In genomic region chr14:40367717-40368116, GRCh38 we compare ENCODE assay signal across 32 cellular contexts.
"Had no signal": no experiment of that assay in that cellular context is flagged by ENCODE, and none has a peak within 500 bp of the region (broad histone marks: within the 10 kb centered on the region; RNA-seq: fewer than 3 reads in every experiment).

No MANE protein-coding gene starts in this region.

- H3K36me3 ChIP-seq: brain microvascular endothelial cell, breast epithelium, WERI-Rb-1 had no signal

- H3K4me1 ChIP-seq: body of pancreas, breast epithelium had no signal

- H3K27me3 ChIP-seq: body of pancreas, brain microvascular endothelial cell, breast epithelium had no signal

- H3K9me3 ChIP-seq: body of pancreas, breast epithelium had no signal

- ATAC-seq: activated CD4-positive, alpha-beta T cell treated with anti-CD3 and anti-CD28 coated beads for 36 hours; activated CD4-positive, CD25-positive, alpha-beta regulatory T cell treated with anti-CD3 and anti-CD28 coated beads, Interleukin-2, amount 50 U/mL, for 24 hours; activated CD8-positive, alpha-beta memory T cell treated with anti-CD3 and anti-CD28 coated beads, Interleukin-2, amount 10 ng/mL, durations not matched to agents 7 days and 5 days; activated CD8-positive, alpha-beta T cell treated with anti-CD3 and anti-CD28 coated beads, Interleukin-2, amount 10 ng/mL, durations not matched to agents 7 days and 5 days; activated naive CD8-positive, alpha-beta T cell treated with anti-CD3 and anti-CD28 coated beads, Interleukin-2, amount 50 U/mL, for 24 hours; body of pancreas; WTC11 had no signal

- DNase-seq: activated CD4-positive, alpha-beta memory T cell treated with anti-CD3 and anti-CD28 coated beads, Interleukin-2, amount 10 ng/mL, durations not matched to agents 7 days and 5 days; activated CD4-positive, alpha-beta T cell treated with anti-CD3 and anti-CD28 coated beads for 1 hour; activated CD4-positive, alpha-beta T cell treated with anti-CD3 and anti-CD28 coated beads for 36 hours; activated CD4-positive, alpha-beta T cell treated with anti-CD3 and anti-CD28 coated beads for 48 hours; activated CD4-positive, alpha-beta T cell treated with anti-CD3 and anti-CD28 coated beads, Interleukin-2, amount 10 ng/mL, durations not matched to agents 7 days and 5 days; activated CD4-positive, alpha-beta T cell treated with anti-CD3 and anti-CD28 coated beads, Interleukin-2, amount 50 U/mL, for 48 hours; activated CD4-positive, CD25-positive, alpha-beta regulatory T cell; activated CD8-positive, alpha-beta memory T cell treated with anti-CD3 and anti-CD28 coated beads for 24 hours; activated CD8-positive, alpha-beta memory T cell treated with anti-CD3 and anti-CD28 coated beads, Interleukin-2, amount 10 ng/mL, durations not matched to agents 7 days and 5 days; activated CD8-positive, alpha-beta memory T cell treated with anti-CD3 and anti-CD28 coated beads, Interleukin-2, amount 50 U/mL, for 48 hours; activated CD8-positive, alpha-beta T cell treated with anti-CD3 and anti-CD28 coated beads, Interleukin-2, amount 10 ng/mL, durations not matched to agents 7 days and 5 days; activated effector memory CD4-positive, alpha-beta T cell treated with Interleukin-2 at 50 U/mL for 16 hours; activated gamma-delta T cell; activated naive CD4-positive, alpha-beta T cell treated with anti-CD3 and anti-CD28 coated beads, Interleukin-2, amount 10 ng/mL, durations not matched to agents 7 days and 5 days; activated naive CD4-positive, alpha-beta T cell treated with Interleukin-2 at 50 U/mL for 16 hours; activated naive CD8-positive, alpha-beta T cell treated with anti-CD3 and anti-CD28 coated beads, Interleukin-2, amount 10 ng/mL, durations not matched to agents 7 days and 5 days; activated naive CD8-positive, alpha-beta T cell treated with anti-CD3 and anti-CD28 coated beads, Interleukin-2, amount 50 U/mL, for 24 hours; activated T-cell treated with anti-CD3 and anti-CD28 coated beads, Interleukin-2, amount 50 U/mL, for 24 hours; activated T-cell treated with anti-CD3 and anti-CD28 coated beads, Interleukin-2, amount 50 U/mL, for 48 hours; aorta; brain microvascular endothelial cell; central memory CD4-positive, alpha-beta T cell; T-helper 1 cell; T-helper 2 cell; T-helper 9 cell; WERI-Rb-1 had no signal

- H3K4me3 ChIP-seq: body of pancreas, breast epithelium had no signal

- H3K27ac ChIP-seq: body of pancreas, brain microvascular endothelial cell, breast epithelium, WERI-Rb-1 had no signal

- FAIRE-seq: astrocyte, TTC549 had no signal
